Comparison of ENCODE assay signal across 8 cellular contexts in the genomic region with DNA sequence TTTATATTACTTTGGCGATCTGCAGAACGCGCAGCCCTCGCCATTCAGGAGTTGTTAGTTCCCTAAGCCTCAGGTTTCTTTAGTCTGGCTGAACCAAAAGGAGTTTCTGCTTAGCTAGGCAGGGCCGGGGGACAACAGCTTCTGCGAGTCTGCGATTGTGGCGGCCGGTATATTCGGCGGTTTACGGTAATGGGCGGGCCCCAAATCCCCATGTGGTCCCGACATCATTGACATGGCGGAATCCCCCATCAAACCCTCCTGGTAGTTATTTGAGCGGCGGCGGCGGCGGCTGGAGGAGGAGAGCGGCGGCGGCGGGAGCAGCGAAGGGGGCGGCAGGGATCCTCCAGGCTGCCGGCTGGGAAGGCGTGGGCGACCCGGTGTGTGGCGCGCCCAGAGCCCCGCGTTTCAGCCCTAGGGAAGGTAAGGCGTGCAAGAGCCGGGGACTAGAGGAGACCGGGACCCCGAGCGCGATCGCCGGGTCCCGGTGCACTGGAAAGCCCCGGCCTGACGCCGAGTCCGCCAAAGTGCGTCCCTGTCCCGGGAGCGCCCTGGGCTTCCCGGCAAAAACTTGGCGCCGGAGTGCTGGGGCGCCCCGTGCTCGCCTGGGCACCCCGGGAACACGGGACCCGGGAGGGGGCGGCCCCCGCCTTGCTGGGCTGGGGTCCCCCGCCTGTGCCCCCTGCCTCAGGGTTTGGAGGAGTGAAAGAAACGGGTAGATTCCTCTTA. TPM values are rescaled to one million over a fixed set of nuclear protein-coding genes. Genes with fewer than 3 reads are reported as not detected.
A peak's percentile ranks its signal among the peaks of the same experiment; 100 is the strongest.
DNase-seq lines count a peak whose midpoint lies in the region; ATAC-seq and TF ChIP-seq lines count a peak whose summit lies in the region.

A gene (plus strand): TSS at position 227 of the 726 bp plus-strand sequence. CDS start 72,902 bp downstream, outside the sequence.

- H3K36me3 Mint-ChIP-seq in activated CD4-positive, alpha-beta T cell treated with anti-CD3 and anti-CD28 coated beads, Interleukin-2, amount 10 ng/mL, durations not matched to agents 7 days and 5 days (ENCODE audit: low read depth): peaks cover 3% of the 10 kb centered on the region

- H3K9me3 ChIP-seq in left lung: no peaks in the 10 kb centered on the region

- peaks cover 8 to 47% of the 10 kb centered on the region in 2 donors for H3K4me1 ChIP-seq in left lung

- H3K27me3 ChIP-seq in BJ (ENCODE audit: control insufficient read depth, insufficient read depth, low read length): no peaks in the 10 kb centered on the region
- no peaks in the 10 kb centered on the region for H3K27me3 ChIP-seq in left lung

- peaks cover 4% of the 10 kb centered on the region for H3K27me3 Mint-ChIP-seq in activated CD4-positive, alpha-beta T cell treated with anti-CD3 and anti-CD28 coated beads, Interleukin-2, amount 10 ng/mL, durations not matched to agents 7 days and 5 days

- H3K36me3 ChIP-seq in BJ (ENCODE audit: control insufficient read depth, insufficient read depth, low read length) (no peaks in the 10 kb centered on the region), left lung (no peaks in the 10 kb centered on the region)

- ATAC-seq in GM19324 (IDR thresholded peaks at IDR 0.05; ENCODE audit: low FRiP score, unreplicated experiment): peak; percentile 70
- ATAC-seq in HG03469 (IDR thresholded peaks at IDR 0.05; ENCODE audit: unreplicated experiment): peak; percentile 55
- ATAC-seq in left lung: peak; percentile 90

- H3K4me3 Mint-ChIP-seq in activated CD4-positive, alpha-beta T cell treated with anti-CD3 and anti-CD28 coated beads, Interleukin-2, amount 10 ng/mL, durations not matched to agents 7 days and 5 days: peak within 1 kb of the TSS; percentile 95

- TF ChIP-seq CTCF in BJ (IDR thresholded peaks at IDR 0.05; ENCODE audit: insufficient read depth, low read depth, low read length) (no peak), left lung (IDR thresholded peaks at IDR 0.05) (no peak)

- CTCF ChIA-PET in BJ (lab: Yijun Ruan, JAX): interaction anchor here (1.2 kb wide), 2 partner anchors 293 to 302 kb away, joined by 3 to 4 read pairs; no protein-coding TSS in a partner anchor
- CTCF ChIA-PET in activated CD4-positive, alpha-beta T cell treated with anti-CD3 and anti-CD28 coated beads, Interleukin-2, amount 10 ng/mL, durations not matched to agents 7 days and 5 days (lab: Charles Lee): no interaction called here

- peak within 1 kb of the TSS; percentile 98 to 99 for H3K27ac ChIP-seq in left lung

- POLR2A ChIA-PET in BJ (lab: Charles Lee): interaction anchor here (0.6 to 1.0 kb wide), 5 partner anchors 22 to 201 kb away, joined by 3 to 6 read pairs (median 5); no protein-coding TSS in a partner anchor
- POLR2A ChIA-PET in activated CD4-positive, alpha-beta T cell treated with anti-CD3 and anti-CD28 coated beads, Interleukin-2, amount 10 ng/mL, durations not matched to agents 7 days and 5 days (lab: Charles Lee): interaction anchor here (0.5 to 1.0 kb wide), 4 partner anchors 68 to 1960 kb away, joined by 3 read pairs; no protein-coding TSS in a partner anchor

- H3K27ac Mint-ChIP-seq in activated CD4-positive, alpha-beta T cell treated with anti-CD3 and anti-CD28 coated beads, Interleukin-2, amount 10 ng/mL, durations not matched to agents 7 days and 5 days: peak within 1 kb of the TSS; percentile 90

- peak within 1 kb of the TSS; percentile 89 for H3K4me3 ChIP-seq in BJ (ENCODE audit: low read depth, low read length)
- H3K4me3 ChIP-seq in left lung: peak within 1 kb of the TSS; percentile 99

- H3K4me1 Mint-ChIP-seq in activated CD4-positive, alpha-beta T cell treated with anti-CD3 and anti-CD28 coated beads, Interleukin-2, amount 10 ng/mL, durations not matched to agents 7 days and 5 days: peaks cover 20% of the 10 kb centered on the region

- H3K9me3 Mint-ChIP-seq in activated CD4-positive, alpha-beta T cell treated with anti-CD3 and anti-CD28 coated beads, Interleukin-2, amount 10 ng/mL, durations not matched to agents 7 days and 5 days: peaks cover 5% of the 10 kb centered on the region

- intact Hi-C loops in left lung (cut with DNase I): loop anchor here in 1 of 2 donors (5.0 kb wide), 1 partner anchor 88 kb away; no protein-coding TSS in a partner anchor

- DNase-seq in BJ (ENCODE audit: low read depth) (peak; percentile 67), NCI-H69 (lab: John Stamatoyannopoulos, UW) (peak; percentile 98), dedifferentiated amniotic fluid mesenchymal stem cell (ENCODE audit: extremely low spot score) (peak; percentile 96), left lung (peak; percentile 95)
- peak; percentile 92 for DNase-seq in activated CD4-positive, alpha-beta T cell treated with anti-CD3 and anti-CD28 coated beads, Interleukin-2, amount 10 ng/mL, durations not matched to agents 7 days and 5 days
- DNase-seq in stimulated activated CD4-positive, alpha-beta T cell treated with anti-CD3 and anti-CD28 coated beads, Interleukin-2, amount 100 ng/mL, for 48 hours: peak; percentile 87 to 88

RNA-seq across cellular contexts. Expression of the gene that starts here (rescaled TPM):
- polyA plus RNA-seq in BJ (2011; rRNA removed): 28.6 and 40.6 TPM in 2 replicates
- 145 and 164 TPM in 2 replicates for polyA minus RNA-seq in BJ (2011; rRNA and poly(A)+ RNA removed)
- 10 to 100 TPM; 13.4 to 15.3 TPM for total RNA-seq in activated CD4-positive, alpha-beta T cell treated with anti-CD3 and anti-CD28 coated beads, Interleukin-2, amount 10 ng/mL, durations not matched to agents 7 days and 5 days
- 100 to 1,000 TPM; 182 to 185 TPM for total RNA-seq in left lung

Comparison
In these comparisons a context has a peak if more than half of its experiments do, and no peak if none do; other contexts are left out.
1. Peak in every context shown above with its lines: DNase-seq, ATAC-seq, H3K4me3 ChIP-seq and H3K27ac ChIP-seq.
2. RNA of the gene that starts here (total RNA-seq): 182 to 185 TPM in left lung; 13.4 to 15.3 TPM in activated CD4-positive, alpha-beta T cell treated with anti-CD3 and anti-CD28 coated beads, Interleukin-2, amount 10 ng/mL, durations not matched to agents 7 days and 5 days; every median in the first group is over 10 times any median in the second.